In genomic region chr22:42283288-42284229, GRCh38 we compare ENCODE assay signal across 8 cellular contexts. TPM values are rescaled to one million over a fixed set of nuclear protein-coding genes. Genes with fewer than 3 reads are reported as not detected.
DNase-seq lines count a peak whose midpoint lies in the region; ATAC-seq and TF ChIP-seq lines count a peak whose summit lies in the region.

No MANE protein-coding gene starts in this region.

- no peak for TF ChIP-seq CTCF in psoas muscle (IDR thresholded peaks at IDR 0.05)

- intact Hi-C loops in psoas muscle (cut with DNase I) = no loop called here

- peak in 3 of 4 donors; percentile 21 to 32 (median 29) for ATAC-seq in psoas muscle
- ATAC-seq in HG03039 (IDR thresholded peaks at IDR 0.05; ENCODE audit: unreplicated experiment) = no peak
- ATAC-seq in HG03045 (IDR thresholded peaks at IDR 0.05; ENCODE audit: unreplicated experiment) = no peak

- peak overlapping the region; percentile 46 for H3K9ac ChIP-seq in HUES6 (ENCODE audit: low read length)

- H3K4me1 ChIP-seq in HUES6 (ENCODE audit: control insufficient read depth, insufficient read depth, low read length) (peaks cover 9% of the 10 kb centered on the region), psoas muscle (peaks cover 4% of the 10 kb centered on the region)

- no peaks in the 10 kb centered on the region for H3K36me3 ChIP-seq in HUES6 (ENCODE audit: control insufficient read depth, insufficient read depth, low read length)
- no peaks in the 10 kb centered on the region for H3K36me3 ChIP-seq in psoas muscle (ENCODE audit: insufficient read depth in 1 of 2, low read depth in 1 of 2)

- H3K9me3 ChIP-seq in HUES6 (ENCODE audit: control insufficient read depth, insufficient read depth, low read depth, low read length) = no peaks in the 10 kb centered on the region
- H3K9me3 ChIP-seq in psoas muscle = no peaks in the 10 kb centered on the region

- H3K4me3 ChIP-seq in HUES6 (ENCODE audit: low read depth, low read length) (peak overlapping the region; percentile 44), psoas muscle (peak overlapping the region; percentile 46)

- DNase-seq in activated T-cell treated with anti-CD3 and anti-CD28 coated beads, Interleukin-2, amount 50 U/mL, for 1 hour = peak; percentile 62
- DNase-seq in germinal center (ENCODE audit: low spot score) (peak; percentile 26), psoas muscle (peak in 1 of 2 donors; percentile 55), AG08395 (ENCODE audit: low spot score) (no peak), NCI-H774 (lab: John Stamatoyannopoulos, UW) (no peak)

- H3K27ac ChIP-seq in HUES6 (ENCODE audit: low read depth, low read length) = no peak overlapping the region
- H3K27ac ChIP-seq in psoas muscle = no peak overlapping the region

- peaks cover 69% of the 10 kb centered on the region for H3K27me3 ChIP-seq in HUES6 (ENCODE audit: control insufficient read depth, insufficient read depth, low read length)
- peaks cover 0 to 72% (median 16%) of the 10 kb centered on the region in 3 donors for H3K27me3 ChIP-seq in psoas muscle (ENCODE audit: insufficient read depth in 3 of 3, low read length in 2 of 3)

- WGBS in psoas muscle, 3 donors = 2 to 5% (median 3%) methylated on average over 56 to 73 of the region's 73 CpGs

RNA-seq across cellular contexts. Expression of gene TCF20, which starts 13.1 kb away (rescaled TPM):
- total RNA-seq in psoas muscle = 10 to 100 TPM; 10.1 to 14.9 (median 12.1) TPM
- 1 to 10 TPM; 3.2 to 9.5 (median 5.5) TPM for polyA plus RNA-seq in psoas muscle

Comparison
In these comparisons a context has a peak if more than half of its experiments do, and no peak if none do; other contexts are left out.
1. DNase-seq: peak in activated T-cell treated with anti-CD3 and anti-CD28 coated beads, Interleukin-2, amount 50 U/mL, for 1 hour (single experiment) and germinal center (single experiment); none in AG08395 (single experiment) and NCI-H774 (single experiment).
2. ATAC-seq: peak in psoas muscle (3 of 4); none in HG03039 (single experiment) and HG03045 (single experiment).